ENCODE assay signal across 1 cellular context in the genomic region with DNA sequence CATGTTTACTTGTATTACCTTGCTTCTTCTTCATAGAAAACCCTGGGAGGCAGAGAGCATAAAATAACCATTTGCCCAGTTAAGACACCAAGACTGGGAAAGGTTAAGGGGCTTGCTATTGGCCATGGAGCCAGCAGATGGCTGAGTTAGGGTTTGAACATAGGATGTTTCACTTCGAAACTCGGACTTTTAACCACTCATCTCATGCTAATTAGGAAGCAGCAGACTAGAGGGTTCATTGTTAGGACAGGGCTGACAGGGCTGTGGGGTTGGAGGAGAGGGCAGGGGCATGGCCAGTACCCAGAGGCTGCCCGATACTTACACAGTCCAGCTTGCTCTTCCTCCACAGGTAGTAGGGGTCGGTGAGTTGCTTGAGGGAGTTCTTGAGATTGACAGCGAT.
TF ChIP-seq lines count a peak whose summit lies in the region.

No MANE protein-coding gene starts in this region.

TF ChIP-seq in IMR-90, 13 proteins besides CTCF, POLR2A, EP300 and RAD21:
- TF ChIP-seq CEBPB (IDR thresholded peaks at IDR 0.05; ENCODE audit: low read depth, low read length), result no peak
- TF ChIP-seq MAFK (IDR thresholded peaks at IDR 0.05; ENCODE audit: low read depth, low read length), result no peak
- no peak for TF ChIP-seq NFE2L2 (IDR thresholded peaks at IDR 0.05; ENCODE audit: low read depth, low read length)
- TF ChIP-seq MAZ (IDR thresholded peaks at IDR 0.05; ENCODE audit: borderline replicate concordance, low read depth, low read length), result no peak
- TF ChIP-seq BHLHE40 (IDR thresholded peaks at IDR 0.05; ENCODE audit: low read depth, low read length), result no peak
- TF ChIP-seq, protein P1, sequence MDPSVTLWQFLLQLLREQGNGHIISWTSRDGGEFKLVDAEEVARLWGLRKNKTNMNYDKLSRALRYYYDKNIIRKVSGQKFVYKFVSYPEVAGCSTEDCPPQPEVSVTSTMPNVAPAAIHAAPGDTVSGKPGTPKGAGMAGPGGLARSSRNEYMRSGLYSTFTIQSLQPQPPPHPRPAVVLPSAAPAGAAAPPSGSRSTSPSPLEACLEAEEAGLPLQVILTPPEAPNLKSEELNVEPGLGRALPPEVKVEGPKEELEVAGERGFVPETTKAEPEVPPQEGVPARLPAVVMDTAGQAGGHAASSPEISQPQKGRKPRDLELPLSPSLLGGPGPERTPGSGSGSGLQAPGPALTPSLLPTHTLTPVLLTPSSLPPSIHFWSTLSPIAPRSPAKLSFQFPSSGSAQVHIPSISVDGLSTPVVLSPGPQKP (IDR thresholded peaks at IDR 0.05; ENCODE audit: borderline replicate concordance, low read depth, low read length), result no peak
- no peak for TF ChIP-seq CHD1 (IDR thresholded peaks at IDR 0.05; ENCODE audit: low read depth, low read length)
- TF ChIP-seq, protein P2, sequence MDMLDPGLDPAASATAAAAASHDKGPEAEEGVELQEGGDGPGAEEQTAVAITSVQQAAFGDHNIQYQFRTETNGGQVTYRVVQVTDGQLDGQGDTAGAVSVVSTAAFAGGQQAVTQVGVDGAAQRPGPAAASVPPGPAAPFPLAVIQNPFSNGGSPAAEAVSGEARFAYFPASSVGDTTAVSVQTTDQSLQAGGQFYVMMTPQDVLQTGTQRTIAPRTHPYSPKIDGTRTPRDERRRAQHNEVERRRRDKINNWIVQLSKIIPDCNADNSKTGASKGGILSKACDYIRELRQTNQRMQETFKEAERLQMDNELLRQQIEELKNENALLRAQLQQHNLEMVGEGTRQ (IDR thresholded peaks at IDR 0.05; ENCODE audit: low read depth, low read length), result no peak
- no peak for TF ChIP-seq FOS (IDR thresholded peaks at IDR 0.05; ENCODE audit: low read depth, low read length)
- no peak for TF ChIP-seq RFX5 (IDR thresholded peaks at IDR 0.05; ENCODE audit: low read depth, low read length)
- no peak for TF ChIP-seq SMC3 (IDR thresholded peaks at IDR 0.05; ENCODE audit: low read depth, low read length)
- no peak for TF ChIP-seq RCOR1 (IDR thresholded peaks at IDR 0.05; ENCODE audit: insufficient replicate concordance, low read length)
